In the genomic region with DNA sequence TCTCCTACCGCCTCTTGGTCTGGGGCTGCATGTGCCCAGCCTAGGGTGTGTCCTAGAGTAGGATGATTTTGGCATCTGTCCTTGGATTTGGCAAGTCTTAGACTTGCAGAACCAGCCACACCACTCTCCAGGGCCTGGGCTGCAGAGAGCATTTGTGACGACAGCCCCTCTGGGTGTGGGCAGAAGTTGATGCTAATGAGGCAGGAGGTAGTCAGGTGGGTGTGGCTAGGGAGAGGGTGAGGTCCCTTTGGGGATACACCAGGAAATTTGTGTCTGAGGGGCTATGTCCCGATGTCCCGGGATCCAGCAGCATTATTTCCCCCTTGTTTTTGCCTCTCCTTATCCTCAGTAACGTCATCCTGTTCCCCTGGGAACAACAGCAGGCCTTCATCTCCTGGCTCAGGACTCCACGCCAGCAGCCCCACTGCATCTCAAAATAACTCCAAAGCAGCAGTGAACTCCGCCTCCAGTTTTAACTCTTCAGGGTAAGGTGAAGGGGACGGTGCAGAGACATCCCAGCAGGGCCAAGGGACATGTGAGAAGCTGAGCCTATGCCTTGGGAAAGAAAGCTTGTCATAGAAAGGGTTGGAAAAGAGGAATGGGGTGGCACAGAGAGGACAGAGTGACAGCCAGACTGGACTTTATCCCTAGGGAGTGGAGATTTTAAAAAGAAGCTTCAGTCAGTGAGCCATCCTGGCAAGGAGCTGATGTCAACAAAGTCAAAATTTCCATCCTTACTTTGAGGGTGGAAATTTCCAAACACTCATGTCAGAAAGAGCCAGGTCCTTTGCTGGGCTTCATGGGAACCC, we compare ENCODE assay signal across 9 cellular contexts.
DNase-seq lines count a peak whose midpoint lies in the region; TF ChIP-seq lines count a peak whose summit lies in the region.
"Had no signal": no experiment of that assay in that cellular context is flagged by ENCODE, and none has a peak within 500 bp of the region (broad histone marks: within the 10 kb centered on the region; RNA-seq: fewer than 3 reads in every experiment).

No MANE protein-coding gene starts in this region.

- no peaks in the 10 kb centered on the region for H3K27me3 ChIP-seq in tibial artery

- no peak overlapping the region for H3K4me3 ChIP-seq in choroid plexus epithelial cell (ENCODE audit: low read depth, low read length)
- peak overlapping the region in 1 of 2 donors; percentile 19 for H3K4me3 ChIP-seq in tibial artery

- TF ChIP-seq CTCF in choroid plexus epithelial cell (conservative IDR thresholded peaks at IDR 0.05; ENCODE audit: low read depth, low read length) (no peak), tibial artery (IDR thresholded peaks at IDR 0.05) (no peak)

- DNase-seq in LoVo (ENCODE audit: low spot score) (peak; percentile 81), choroid plexus epithelial cell (ENCODE audit: low read depth) (peak; percentile 47), left kidney (ENCODE audit: low read depth, low spot score) (peak; percentile 53), tibial artery (peak; percentile 61 to 91), GM19238 (ENCODE audit: insufficient read length, low spot score) (no peak), AML-193 (lab: John Stamatoyannopoulos, UW) (no peak)
- DNase-seq in stimulated activated CD4-positive, alpha-beta T cell treated with anti-CD3 and anti-CD28 coated beads, Interleukin-12 subunit alpha, Interleukin-12 subunit beta, amount 100 ng/mL, for 4 hours = no peak
- DNase-seq: activated effector memory CD4-positive, alpha-beta T cell treated with Interleukin-2 at 50 U/mL for 16 hours; T-cell had no signal

- no peaks in the 10 kb centered on the region for H3K9me3 ChIP-seq in tibial artery

- H3K4me1 ChIP-seq in tibial artery = peaks cover 0 to 24% (median 21%) of the 10 kb centered on the region in 4 donors

- H3K36me3 ChIP-seq in tibial artery = no peaks in the 10 kb centered on the region

- intact Hi-C loops in tibial artery (cut with DNase I; ENCODE audit: low total_unique reads) = no loop called here

- H3K27ac ChIP-seq in tibial artery = peak overlapping the region; percentile 79 to 85

Comparison
In these comparisons a context has a peak if more than half of its experiments do, and no peak if none do; other contexts are left out.
1. DNase-seq: peak in LoVo (single experiment), choroid plexus epithelial cell (single experiment), left kidney (single experiment) and tibial artery (2 of 2); none in stimulated activated CD4-positive, alpha-beta T cell treated with anti-CD3 and anti-CD28 coated beads, Interleukin-12 subunit alpha, Interleukin-12 subunit beta, amount 100 ng/mL, for 4 hours (single experiment), GM19238 (single experiment) and AML-193 (0 of 2).